1 cellular context compared by ENCODE assay signal in genomic region chr12:96249196-96250118, GRCh38.
TF ChIP-seq lines count a peak whose summit lies in the region.

No MANE protein-coding gene starts in this region.

TF ChIP-seq in HepG2, 621 proteins besides CTCF, POLR2A, EP300 and RAD21 (continued from another document):
- no peak for TF ChIP-seq ZNF318 (CRISPR knock-in tag; IDR thresholded peaks at IDR 0.05)
- TF ChIP-seq STAT5B (CRISPR knock-in tag; IDR thresholded peaks at IDR 0.05) = no peak
- no peak for TF ChIP-seq ZBTB49 (CRISPR knock-in tag; IDR thresholded peaks at IDR 0.05; ENCODE audit: borderline replicate concordance)
- TF ChIP-seq ZNF136 (CRISPR knock-in tag; IDR thresholded peaks at IDR 0.05; ENCODE audit: low read depth) = no peak
- no peak for TF ChIP-seq TBP (CRISPR knock-in tag; IDR thresholded peaks at IDR 0.05)
- no peak for TF ChIP-seq ZNF746 (CRISPR knock-in tag; IDR thresholded peaks at IDR 0.05)
- TF ChIP-seq CBFB (CRISPR knock-in tag; IDR thresholded peaks at IDR 0.05) = no peak
- no peak for TF ChIP-seq ZNF354B (CRISPR knock-in tag; IDR thresholded peaks at IDR 0.05)
- no peak for TF ChIP-seq ZNF816 (CRISPR knock-in tag; IDR thresholded peaks at IDR 0.05; ENCODE audit: borderline replicate concordance)
- no peak for TF ChIP-seq PAF1 (CRISPR knock-in tag; IDR thresholded peaks at IDR 0.05)
- no peak for TF ChIP-seq JUND (CRISPR knock-in tag; IDR thresholded peaks at IDR 0.05)
- TF ChIP-seq ZIK1 (CRISPR knock-in tag; IDR thresholded peaks at IDR 0.05; ENCODE audit: borderline replicate concordance, low read depth) = no peak
- TF ChIP-seq E2F2 (CRISPR knock-in tag; IDR thresholded peaks at IDR 0.05; ENCODE audit: borderline replicate concordance) = no peak
